9 cellular contexts compared by ENCODE assay signal in the genomic region with DNA sequence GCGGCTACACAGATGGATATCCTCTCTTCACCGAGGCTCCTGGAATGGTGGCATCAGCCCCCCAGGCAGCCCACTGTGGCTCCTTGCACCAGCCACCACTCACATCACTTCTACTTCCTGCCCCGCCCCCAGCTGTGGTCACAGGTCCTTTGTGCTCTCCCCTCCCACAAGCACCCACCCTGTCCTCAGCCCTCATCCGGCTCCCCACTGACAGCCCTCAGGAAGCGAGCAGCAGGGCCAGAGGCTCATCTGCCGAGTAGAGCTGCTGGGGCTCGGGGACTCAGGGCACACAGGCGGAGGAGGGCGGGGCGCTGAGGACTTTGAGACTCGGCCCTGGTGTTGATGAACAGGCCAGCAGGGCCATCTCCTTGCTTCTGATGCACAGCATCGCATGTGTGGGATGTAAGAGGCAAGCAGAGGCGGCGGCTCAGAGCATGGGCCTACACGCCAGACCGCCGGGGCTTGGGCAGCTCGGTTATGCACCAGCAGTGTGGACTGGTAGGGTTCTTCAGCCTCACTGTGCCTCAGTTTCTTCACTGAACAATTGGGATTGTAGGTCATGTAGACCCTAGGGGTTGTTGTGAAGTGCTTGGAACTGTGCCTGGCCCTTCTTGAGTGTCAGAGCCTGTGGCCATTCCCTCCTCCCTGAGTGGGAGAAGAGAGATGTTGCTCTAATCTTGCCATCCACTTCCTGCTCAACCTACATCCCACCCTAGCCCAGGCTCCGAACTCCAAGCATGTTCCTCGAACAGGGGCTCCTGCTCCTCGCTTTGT. TPM values are rescaled to one million over a fixed set of nuclear protein-coding genes. Genes with fewer than 3 reads are reported as not detected.
DNase-seq lines count a peak whose midpoint lies in the region; ATAC-seq and TF ChIP-seq lines count a peak whose summit lies in the region.
"Had no signal": no experiment of that assay in that cellular context is flagged by ENCODE, and none has a peak within 500 bp of the region (broad histone marks: within the 10 kb centered on the region; RNA-seq: fewer than 3 reads in every experiment).

Gene PRF1 (minus strand): TSS at position 77 of the 774 bp plus-strand sequence. CDS start 1,839 bp downstream, outside the sequence.

- peaks cover 44% of the 10 kb centered on the region for H3K4me1 ChIP-seq in CD4-positive, alpha-beta memory T cell (ENCODE audit: insufficient read depth, low read length)
- no peaks in the 10 kb centered on the region for H3K4me1 ChIP-seq in body of pancreas

- ATAC-seq in body of pancreas (no peak), GM21360 (IDR thresholded peaks at IDR 0.05; ENCODE audit: unreplicated experiment) (no peak)

- peak within 1 kb of the TSS; percentile 53 for H3K27ac ChIP-seq in CD4-positive, alpha-beta memory T cell (ENCODE audit: low read depth, low read length)
- no peak within 1 kb of the TSS for H3K27ac ChIP-seq in body of pancreas

- H3K27ac Mint-ChIP-seq in CD4-positive, alpha-beta memory T cell = peak within 1 kb of the TSS; percentile 85 to 97 (median 90)

- H3K4me1 Mint-ChIP-seq in CD4-positive, alpha-beta memory T cell = peaks cover 24 to 61% (median 43%) of the 10 kb centered on the region in 4 donors

- WGBS in body of pancreas, 2 donors = 77 to 80% methylated on average over 17 to 20 of the region's 21 CpGs

- CTCF ChIA-PET in CD4-positive, alpha-beta memory T cell (lab: Charles Lee; ENCODE audit: partially characterized antibody) = interaction anchor here (1.0 kb wide), 1 partner anchor 456 kb away, joined by 3 read pairs; the partner anchor contains the start of gene TYSND1

- H3K4me3 Mint-ChIP-seq in CD4-positive, alpha-beta memory T cell = peak within 1 kb of the TSS; percentile 93 to 98 (median 96)

- no peak for TF ChIP-seq POLR2A in body of pancreas (IDR thresholded peaks at IDR 0.05)

- POLR2A ChIA-PET in CD4-positive, alpha-beta memory T cell (lab: Charles Lee; ENCODE audit: partially characterized antibody) = interaction anchor here (1.1 to 4.2 kb wide), 6 partner anchors 9 to 44 kb away, joined by 4 to 28 read pairs (median 8); no protein-coding TSS in a partner anchor

- H3K4me3 ChIP-seq in CD4-positive, alpha-beta memory T cell (ENCODE audit: low read length in 2 of 2) = peak within 1 kb of the TSS; percentile 56 to 74
- no peak within 1 kb of the TSS for H3K4me3 ChIP-seq in body of pancreas

- DNase-seq in CD4-positive, alpha-beta memory T cell = peak; percentile 74 to 82 (median 75)
- DNase-seq in activated CD4-positive, alpha-beta T cell treated with anti-CD3 and anti-CD28 coated beads for 48 hours = peak; percentile 78
- DNase-seq in body of pancreas (peak in 3 of 4 donors; percentile 21 to 54 (median 29)), NCI-H1048 (lab: John Stamatoyannopoulos, UW) (no peak), HK-2 (ENCODE audit: unreplicated experiment) (no peak), kidney glomerular epithelial cell (lab: John Stamatoyannopoulos, UW) (no peak)
- DNase-seq in stimulated activated CD4-positive, alpha-beta T cell treated with anti-CD3 and anti-CD28 coated beads, Interleukin-1b, Interleukin-23, amount 100 ng/mL, for 1 hour (ENCODE audit: low read depth in 2 of 2) = peak; percentile 27 to 29
- DNase-seq: NCI-H187 had no signal

- TF ChIP-seq CTCF in body of pancreas (IDR thresholded peaks at IDR 0.05) = no peak

- no peaks in the 10 kb centered on the region for H3K9me3 Mint-ChIP-seq in CD4-positive, alpha-beta memory T cell

- H3K9me3 ChIP-seq in CD4-positive, alpha-beta memory T cell (ENCODE audit: control insufficient read depth in 1 of 2, low read length in 2 of 2) = no peaks in the 10 kb centered on the region
- no peaks in the 10 kb centered on the region for H3K9me3 ChIP-seq in body of pancreas

- H3K27me3 Mint-ChIP-seq in CD4-positive, alpha-beta memory T cell = no peaks in the 10 kb centered on the region

- H3K36me3 Mint-ChIP-seq in CD4-positive, alpha-beta memory T cell = peaks cover 8 to 22% of the 10 kb centered on the region in 2 donors

- intact Hi-C loops in CD4-positive, alpha-beta memory T cell (cut with micrococcal nuclease) = loop anchor here (2.0 kb wide), 2 partner anchors 24 to 44 kb away; no protein-coding TSS in a partner anchor
- intact Hi-C loops in body of pancreas (cut with DNase I) = no loop called here

- no peaks in the 10 kb centered on the region for H3K27me3 ChIP-seq in CD4-positive, alpha-beta memory T cell (ENCODE audit: insufficient read depth, low read length)
- no peaks in the 10 kb centered on the region for H3K27me3 ChIP-seq in body of pancreas

- H3K36me3 ChIP-seq in CD4-positive, alpha-beta memory T cell (ENCODE audit: insufficient read depth, low read length) = no peaks in the 10 kb centered on the region
- H3K36me3 ChIP-seq in body of pancreas (replicated peaks in 1 of 2; ENCODE audit: insufficient read depth in 1 of 2, low read depth in 2 of 2) = no peaks in the 10 kb centered on the region

RNA-seq across cellular contexts. Expression of gene PRF1, which starts in this region (rescaled TPM):
- total RNA-seq in CD4-positive, alpha-beta memory T cell = 10 to 100 TPM; 18.0 to 19.5 TPM
- 10 to 100 TPM; 65.0 to 67.5 TPM for polyA plus RNA-seq in CD4-positive, alpha-beta memory T cell
- total RNA-seq in body of pancreas = 1 to 10 TPM; 2.1 to 6.3 TPM

Comparison
In these comparisons a context has a peak if more than half of its experiments do, and no peak if none do; other contexts are left out.
1. DNase-seq: peak in CD4-positive, alpha-beta memory T cell (5 of 5), activated CD4-positive, alpha-beta T cell treated with anti-CD3 and anti-CD28 coated beads for 48 hours (single experiment), body of pancreas (3 of 4) and stimulated activated CD4-positive, alpha-beta T cell treated with anti-CD3 and anti-CD28 coated beads, Interleukin-1b, Interleukin-23, amount 100 ng/mL, for 1 hour (2 of 2); none in NCI-H1048 (single experiment), HK-2 (single experiment) and kidney glomerular epithelial cell (single experiment).
2. H3K4me3 ChIP-seq: peak in CD4-positive, alpha-beta memory T cell (2 of 2); none in body of pancreas (0 of 2).